In genomic region chr11:95156916-95157568, GRCh38 we compare ENCODE assay signal across 1 cellular context.
A peak's percentile ranks its signal among the peaks of the same experiment; 100 is the strongest.
TF ChIP-seq lines count a peak whose summit lies in the region.

No MANE protein-coding gene starts in this region.

TF ChIP-seq in K562, 482 proteins besides CTCF, POLR2A, EP300 and RAD21:
- no peak for TF ChIP-seq ETS1 (conservative IDR thresholded peaks at IDR 0.05; ENCODE audit: control insufficient read depth, low read depth, low read length)
- no peak for TF ChIP-seq CXXC5 (CRISPR knock-in tag; IDR thresholded peaks at IDR 0.05)
- no peak for TF ChIP-seq COPS2 (conservative IDR thresholded peaks at IDR 0.05)
- 0 out of 2 replicates have a peak, but pooled peaks have one; percentile 12 for TF ChIP-seq NFIC (IDR thresholded peaks at IDR 0.05)
- no peak for TF ChIP-seq MNT (conservative IDR thresholded peaks at IDR 0.05)
TF ChIP-seq in K562: peak in this region for 1.
